ENCODE assay signal across 8 cellular contexts in the genomic region with DNA sequence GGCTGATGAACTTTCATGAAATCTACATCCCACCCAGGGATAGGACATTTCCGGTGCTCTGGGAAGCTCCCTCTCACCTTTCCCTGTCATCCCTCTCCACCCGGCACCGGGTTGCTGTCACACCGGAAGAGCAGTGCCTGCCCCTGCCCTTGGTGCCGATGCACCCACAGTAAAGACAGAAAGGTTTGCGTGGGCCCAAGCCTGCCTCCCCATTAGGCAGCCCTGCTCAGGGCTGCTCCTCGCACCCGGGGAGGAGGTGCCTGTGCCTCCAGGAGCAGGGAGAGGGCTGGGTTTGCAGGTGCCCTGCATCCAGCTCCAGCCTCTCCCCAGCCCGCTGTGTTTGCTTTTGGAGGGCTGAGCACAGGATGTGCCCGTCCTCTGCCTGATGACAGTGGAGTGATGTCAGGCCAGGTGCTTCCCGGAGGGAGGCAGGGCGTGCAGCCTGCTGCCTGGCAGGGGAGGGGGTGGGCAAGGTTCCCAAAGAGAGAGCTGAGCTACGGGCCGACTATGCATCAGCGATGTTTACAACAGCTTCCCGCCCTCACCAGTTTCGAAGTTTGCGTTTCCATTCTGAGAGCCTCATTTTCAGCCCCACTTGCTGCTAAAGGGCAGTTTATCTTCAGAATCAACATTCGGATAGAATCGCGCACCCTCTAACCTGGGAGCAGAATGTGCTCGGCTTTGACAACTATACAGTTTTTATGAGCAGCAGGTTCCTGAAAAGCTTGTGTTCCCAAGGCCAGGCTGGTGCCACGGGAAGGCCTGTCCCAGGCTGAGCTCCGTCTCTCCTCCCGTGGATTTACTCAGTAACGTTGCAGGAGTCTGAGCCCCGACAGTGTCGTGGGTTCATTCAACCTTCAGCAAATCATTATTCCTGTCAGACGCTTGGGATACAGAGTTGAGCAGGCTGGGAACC.
A peak's percentile ranks its signal among the peaks of the same experiment; 100 is the strongest.
DNase-seq lines count a peak whose midpoint lies in the region; ATAC-seq lines count a peak whose summit lies in the region.

No MANE protein-coding gene starts in this region.

- H3K9ac ChIP-seq in mesenchymal stem cell (ENCODE audit: low read length): no peak overlapping the region

- H2BK15ac ChIP-seq in mesenchymal stem cell (ENCODE audit: low read depth, poor library complexity, severe bottlenecking): no peak overlapping the region

- DNase-seq in DMS153 treated with DMSO at 0.1 percent for 48 hours (lab: John Stamatoyannopoulos, UW; ENCODE audit: unreplicated experiment) (peak; percentile 81), NCI-H510A (lab: John Stamatoyannopoulos, UW) (peak; percentile 74), mesenchymal stem cell (no peak), anterior cingulate cortex (lab: John Stamatoyannopoulos, UW) (no peak), foreskin melanocyte (no peak), AG20443 (ENCODE audit: low spot score) (no peak)
- peak; percentile 39 for DNase-seq in activated naive CD8-positive, alpha-beta T cell treated with anti-CD3 and anti-CD28 coated beads, Interleukin-2, amount 10 ng/mL, durations not matched to agents 7 days and 5 days
- DNase-seq in stimulated activated naive B cell treated with anti-CD40 and anti-IgM and Interleukin-4, amounts not matched to agents 10 μg/mL and 1 μg/mL and 100 μg/mL, for 72 hours: no peak

- H2BK5ac ChIP-seq in mesenchymal stem cell (ENCODE audit: low read depth, low read length, poor library complexity, severe bottlenecking): no peak overlapping the region

- peak overlapping the region; percentile 70 for H3K27ac Mint-ChIP-seq in activated naive CD8-positive, alpha-beta T cell treated with anti-CD3 and anti-CD28 coated beads, Interleukin-2, amount 10 ng/mL, durations not matched to agents 7 days and 5 days
- no peak overlapping the region for H3K27ac Mint-ChIP-seq in stimulated activated naive B cell treated with anti-CD40 and anti-IgM and Interleukin-4, amounts not matched to agents 10 μg/mL and 1 μg/mL and 100 μg/mL, for 72 hours

- H2AFZ ChIP-seq in mesenchymal stem cell (ENCODE audit: low read depth, low read length): no peak overlapping the region

- H3K4me3 ChIP-seq in mesenchymal stem cell (ENCODE audit: insufficient read depth in 1 of 2, low read depth in 1 of 2, low read length in 2 of 2): no peak overlapping the region

- peaks cover 21% of the 10 kb centered on the region for H3K4me1 Mint-ChIP-seq in activated naive CD8-positive, alpha-beta T cell treated with anti-CD3 and anti-CD28 coated beads, Interleukin-2, amount 10 ng/mL, durations not matched to agents 7 days and 5 days
- peaks cover 8 to 18% of the 10 kb centered on the region in 2 donors for H3K4me1 Mint-ChIP-seq in stimulated activated naive B cell treated with anti-CD40 and anti-IgM and Interleukin-4, amounts not matched to agents 10 μg/mL and 1 μg/mL and 100 μg/mL, for 72 hours

- no peaks in the 10 kb centered on the region for H3K4me1 ChIP-seq in mesenchymal stem cell (ENCODE audit: control insufficient read depth, insufficient read depth, low read depth, low read length)

- peaks cover 33 to 83% of the 10 kb centered on the region in 2 experiments for H3K27me3 ChIP-seq in mesenchymal stem cell (ENCODE audit: control insufficient read depth in 1 of 2, insufficient read depth in 1 of 2, low read length in 2 of 2)

- no peak overlapping the region for H4K91ac ChIP-seq in mesenchymal stem cell (ENCODE audit: low read length)

- H4K8ac ChIP-seq in mesenchymal stem cell (ENCODE audit: low read length): peak overlapping the region; percentile 4

- WGBS in mesenchymal stem cell: 64% methylated on average over 28 of the region's 29 CpGs

- no peak overlapping the region for H3K4ac ChIP-seq in mesenchymal stem cell (ENCODE audit: low read depth in 1 of 2, low read length in 2 of 2)

- no peak overlapping the region for H3K14ac ChIP-seq in mesenchymal stem cell (ENCODE audit: low read length in 2 of 2)

- H3K27ac ChIP-seq in mesenchymal stem cell (ENCODE audit: low read length, poor library complexity, severe bottlenecking): no peak overlapping the region

- H3K18ac ChIP-seq in mesenchymal stem cell (ENCODE audit: low read depth in 1 of 2, low read length in 2 of 2): no peak overlapping the region

- H3K4me3 Mint-ChIP-seq in activated naive CD8-positive, alpha-beta T cell treated with anti-CD3 and anti-CD28 coated beads, Interleukin-2, amount 10 ng/mL, durations not matched to agents 7 days and 5 days: no peak overlapping the region
- H3K4me3 Mint-ChIP-seq in stimulated activated naive B cell treated with anti-CD40 and anti-IgM and Interleukin-4, amounts not matched to agents 10 μg/mL and 1 μg/mL and 100 μg/mL, for 72 hours: no peak overlapping the region

- no peaks in the 10 kb centered on the region for H3K9me3 ChIP-seq in mesenchymal stem cell (ENCODE audit: control insufficient read depth, low read length)

- no peaks in the 10 kb centered on the region for H3K9me3 Mint-ChIP-seq in activated naive CD8-positive, alpha-beta T cell treated with anti-CD3 and anti-CD28 coated beads, Interleukin-2, amount 10 ng/mL, durations not matched to agents 7 days and 5 days
- H3K9me3 Mint-ChIP-seq in stimulated activated naive B cell treated with anti-CD40 and anti-IgM and Interleukin-4, amounts not matched to agents 10 μg/mL and 1 μg/mL and 100 μg/mL, for 72 hours: no peaks in the 10 kb centered on the region

- no peak overlapping the region for H3K23ac ChIP-seq in mesenchymal stem cell (ENCODE audit: low read length in 2 of 2)

- no peak overlapping the region for H2AK5ac ChIP-seq in mesenchymal stem cell (ENCODE audit: low read length, severe bottlenecking)

- H3K27me3 Mint-ChIP-seq in activated naive CD8-positive, alpha-beta T cell treated with anti-CD3 and anti-CD28 coated beads, Interleukin-2, amount 10 ng/mL, durations not matched to agents 7 days and 5 days: peaks cover 4% of the 10 kb centered on the region
- peaks cover 47 to 65% of the 10 kb centered on the region in 2 donors for H3K27me3 Mint-ChIP-seq in stimulated activated naive B cell treated with anti-CD40 and anti-IgM and Interleukin-4, amounts not matched to agents 10 μg/mL and 1 μg/mL and 100 μg/mL, for 72 hours

- no peak overlapping the region for H2BK12ac ChIP-seq in mesenchymal stem cell (ENCODE audit: low read length in 2 of 2)

- no peaks in the 10 kb centered on the region for H3K36me3 Mint-ChIP-seq in activated naive CD8-positive, alpha-beta T cell treated with anti-CD3 and anti-CD28 coated beads, Interleukin-2, amount 10 ng/mL, durations not matched to agents 7 days and 5 days
- H3K36me3 Mint-ChIP-seq in stimulated activated naive B cell treated with anti-CD40 and anti-IgM and Interleukin-4, amounts not matched to agents 10 μg/mL and 1 μg/mL and 100 μg/mL, for 72 hours: no peaks in the 10 kb centered on the region

- H2BK120ac ChIP-seq in mesenchymal stem cell (ENCODE audit: low read depth, low read length): no peak overlapping the region

- H3K79me1 ChIP-seq in mesenchymal stem cell (replicated peaks; ENCODE audit: low read length, poor library complexity, severe bottlenecking): no peaks in the 10 kb centered on the region

- H3K4me2 ChIP-seq in mesenchymal stem cell (ENCODE audit: low read length, poor library complexity, severe bottlenecking): no peak overlapping the region

- ATAC-seq in activated naive CD8-positive, alpha-beta T cell treated with anti-CD3 and anti-CD28 coated beads, Interleukin-2, amount 10 ng/mL, durations not matched to agents 7 days and 5 days (ENCODE audit: low read depth): peak; percentile 49
- no peak for ATAC-seq in stimulated activated naive B cell treated with anti-CD40 and anti-IgM and Interleukin-4, amounts not matched to agents 10 μg/mL and 1 μg/mL and 100 μg/mL, for 72 hours (replicated peaks)

- no peaks in the 10 kb centered on the region for H3K36me3 ChIP-seq in mesenchymal stem cell (ENCODE audit: control insufficient read depth in 1 of 2, insufficient read depth in 2 of 2, low read depth in 1 of 2, low read length in 2 of 2)

- POLR2A ChIA-PET in activated naive CD8-positive, alpha-beta T cell treated with anti-CD3 and anti-CD28 coated beads, Interleukin-2, amount 10 ng/mL, durations not matched to agents 7 days and 5 days (lab: Charles Lee): interaction anchor here (1.7 kb wide), 1 partner anchor 10 kb away, joined by 4 read pairs; no protein-coding TSS in a partner anchor

Comparison
In these comparisons a context has a peak if more than half of its experiments do, and no peak if none do; other contexts are left out.
1. DNase-seq: peak in DMS153 treated with DMSO at 0.1 percent for 48 hours (single experiment), NCI-H510A (single experiment) and activated naive CD8-positive, alpha-beta T cell treated with anti-CD3 and anti-CD28 coated beads, Interleukin-2, amount 10 ng/mL, durations not matched to agents 7 days and 5 days (single experiment); none in mesenchymal stem cell (single experiment), stimulated activated naive B cell treated with anti-CD40 and anti-IgM and Interleukin-4, amounts not matched to agents 10 μg/mL and 1 μg/mL and 100 μg/mL, for 72 hours (single experiment), anterior cingulate cortex (0 of 58), foreskin melanocyte (single experiment) and AG20443 (single experiment).